9 cellular contexts compared by ENCODE assay signal in genomic region chr5:73783823-73784222, GRCh38.
DNase-seq lines count a peak whose midpoint lies in the region; ATAC-seq, FAIRE-seq and TF ChIP-seq lines count a peak whose summit lies in the region.
"Had no signal": no experiment of that assay in that cellular context is flagged by ENCODE, and none has a peak within 500 bp of the region (broad histone marks: within the 10 kb centered on the region; RNA-seq: fewer than 3 reads in every experiment).

No MANE protein-coding gene starts in this region.

- H3K27me3 ChIP-seq in sigmoid colon = no peaks in the 10 kb centered on the region
- H3K27me3 ChIP-seq in ovary = no peaks in the 10 kb centered on the region

- in situ Hi-C loops in SK-MEL-5 (cut with HindIII; ENCODE audit: low pct_unique_long_range_greater_than_20kb, low sequenced_read_pairs) = no loop called here

- H3K9me3 ChIP-seq in sigmoid colon (no peaks in the 10 kb centered on the region), ovary (no peaks in the 10 kb centered on the region)

- H3K4me1 ChIP-seq in sigmoid colon = no peaks in the 10 kb centered on the region
- no peaks in the 10 kb centered on the region for H3K4me1 ChIP-seq in ovary (ENCODE audit: insufficient read depth)

- H3K4me3 ChIP-seq in AG10803 (ENCODE audit: low read length) (no peak overlapping the region), sigmoid colon (no peak overlapping the region), ovary (no peak overlapping the region)

- no peak for ATAC-seq in GM18907 (IDR thresholded peaks at IDR 0.05; ENCODE audit: unreplicated experiment)

- no peak for TF ChIP-seq POLR2A in sigmoid colon (IDR thresholded peaks at IDR 0.05)
- no peak for TF ChIP-seq POLR2A in ovary (IDR thresholded peaks at IDR 0.05)

- DNase-seq in AG10803 (ENCODE audit: low read depth) (peak; percentile 50), HT-29 (ENCODE audit: low spot score) (peak; percentile 47), SK-MEL-5 (ENCODE audit: low read depth, low spot score) (peak; percentile 76), sigmoid colon (no peak), GOT3 (lab: John Stamatoyannopoulos, UW) (no peak), ovary (no peak)
- DNase-seq: stimulated activated CD4-positive, alpha-beta T cell treated with anti-CD3 and anti-CD28 coated beads, Interleukin-4, amount 100 ng/mL, for 1 hour had no signal

- H3K36me3 ChIP-seq in sigmoid colon (no peaks in the 10 kb centered on the region), ovary (no peaks in the 10 kb centered on the region)

- H3K27ac ChIP-seq in sigmoid colon (no peak overlapping the region), ovary (no peak overlapping the region)

- peak; percentile 48 for TF ChIP-seq CTCF in AG10803 (conservative IDR thresholded peaks at IDR 0.05; ENCODE audit: low read length)
- TF ChIP-seq CTCF in sigmoid colon (IDR thresholded peaks at IDR 0.05) = no peak
- no peak for TF ChIP-seq CTCF in ovary (IDR thresholded peaks at IDR 0.05)

- WGBS in sigmoid colon, 2 donors = 81 to 83% methylated on average over 1 of the region's 1 CpG
- WGBS in ovary, 3 donors = 78 to 87% (median 86%) methylated on average over 1 of the region's 1 CpG

- intact Hi-C loops in sigmoid colon (cut with DNase I) = no loop called here
- intact Hi-C loops in ovary (cut with DNase I) = loop anchor here in 2 of 4 donors (5.0 to 10.0 kb wide), 2 partner anchors 169 to 187 kb away; no protein-coding TSS in a partner anchor

- TF ChIP-seq EP300 in sigmoid colon (IDR thresholded peaks at IDR 0.05) = no peak
- TF ChIP-seq EP300 in ovary (IDR thresholded peaks at IDR 0.05) = no peak

- peak; percentile 36 for FAIRE-seq in islet of Langerhans (lab: Jason Lieb, UNC)

Comparison
In these comparisons a context has a peak if more than half of its experiments do, and no peak if none do; other contexts are left out.
1. DNase-seq: peak in AG10803 (single experiment), HT-29 (single experiment) and SK-MEL-5 (single experiment); none in sigmoid colon (single experiment), GOT3 (single experiment) and ovary (0 of 5).